15 cellular contexts compared by ENCODE assay signal in genomic region chr14:96380735-96381134, GRCh38. TPM values are rescaled to one million over a fixed set of nuclear protein-coding genes. Genes with fewer than 3 reads are reported as not detected.
DNase-seq lines count a peak whose midpoint lies in the region; ATAC-seq and TF ChIP-seq lines count a peak whose summit lies in the region.
"Had no signal": no experiment of that assay in that cellular context is flagged by ENCODE, and none has a peak within 500 bp of the region (broad histone marks: within the 10 kb centered on the region; RNA-seq: fewer than 3 reads in every experiment).

No MANE protein-coding gene starts in this region.

- H3K4me1 Mint-ChIP-seq in memory B cell (peaks cover 5% of the 10 kb centered on the region), chondrocyte (ENCODE audit: low read depth) (no peaks in the 10 kb centered on the region)

- TF ChIP-seq CTCF in chondrocyte (IDR thresholded peaks at IDR 0.05) = no peak

- peak; percentile 78 for ATAC-seq in GM19023 (IDR thresholded peaks at IDR 0.05; ENCODE audit: unreplicated experiment)
- peak; percentile 92 for ATAC-seq in GM21786 (IDR thresholded peaks at IDR 0.05; ENCODE audit: unreplicated experiment)
- ATAC-seq in HG03354 (IDR thresholded peaks at IDR 0.05; ENCODE audit: poor library complexity, severe bottlenecking, unreplicated experiment) = peak; percentile 90
- peak; percentile 46 for ATAC-seq in memory B cell (ENCODE audit: low read depth)

- H3K27me3 Mint-ChIP-seq in memory B cell (no peaks in the 10 kb centered on the region), chondrocyte (ENCODE audit: low read depth) (no peaks in the 10 kb centered on the region)
- H3K27me3 Mint-ChIP-seq: CD4-positive, CD25-positive, alpha-beta regulatory T cell had no signal

- H3K4me3 Mint-ChIP-seq in memory B cell = peak overlapping the region; percentile 39
- H3K4me3 Mint-ChIP-seq in chondrocyte (ENCODE audit: unreplicated experiment) = no peak overlapping the region
- H3K4me3 Mint-ChIP-seq: CD4-positive, CD25-positive, alpha-beta regulatory T cell had no signal

- H3K9me3 Mint-ChIP-seq in memory B cell (no peaks in the 10 kb centered on the region), chondrocyte (ENCODE audit: low read depth) (no peaks in the 10 kb centered on the region)
- H3K9me3 Mint-ChIP-seq: CD4-positive, CD25-positive, alpha-beta regulatory T cell had no signal

- H3K27ac Mint-ChIP-seq in memory B cell (no peak overlapping the region), chondrocyte (ENCODE audit: unreplicated experiment) (no peak overlapping the region)
- H3K27ac Mint-ChIP-seq: CD4-positive, CD25-positive, alpha-beta regulatory T cell had no signal

- H3K36me3 Mint-ChIP-seq in memory B cell (peaks cover 9% of the 10 kb centered on the region), chondrocyte (ENCODE audit: low read depth) (peaks cover 4% of the 10 kb centered on the region)

- DNase-seq in memory B cell (ENCODE audit: low spot score in 2 of 2) (no peak), NCI-H82 (lab: John Stamatoyannopoulos, UW) (no peak), chondrocyte (ENCODE audit: low spot score) (no peak), superior temporal gyrus (ENCODE audit: extremely low spot score) (no peak)
- DNase-seq in activated naive CD4-positive, alpha-beta T cell (lab: John Stamatoyannopoulos, UW) = no peak
- DNase-seq: activated T-cell treated with anti-CD3 and anti-CD28 coated beads for 4 hours; CD4-positive, CD25-positive, alpha-beta regulatory T cell; H7; NCI-H1930; nucleus accumbens; stimulated activated CD4-positive, alpha-beta T cell treated with anti-CD3 and anti-CD28 coated beads, Interleukin-12 subunit alpha, Interleukin-12 subunit beta, amount 100 ng/mL, for 4 hours; stimulated activated CD8-positive, alpha-beta memory T cell treated with anti-CD3 and anti-CD28 coated beads, Interleukin-4, amount 100 ng/mL, for 48 hours had no signal

RNA-seq across cellular contexts. Expression of gene AK7, which starts 11.2 kb away (rescaled TPM):
- total RNA-seq in chondrocyte = 0.05 TPM in 1 of 3 replicates, not detected in the others
- total RNA-seq: CD4-positive, CD25-positive, alpha-beta regulatory T cell had no signal

RNA-seq across cellular contexts. Expression of gene GSKIP, which starts 17.4 kb away (rescaled TPM):
- 15.0 to 22.4 TPM (median 19.4 TPM) in 3 replicates for total RNA-seq in chondrocyte

RNA-seq across cellular contexts. Expression of gene ATG2B, which starts 17.6 kb away (rescaled TPM):
- total RNA-seq in chondrocyte = 17.0 to 18.1 TPM (median 17.8 TPM) in 3 replicates
